Comparison of ENCODE assay signal across 19 cellular contexts in genomic region chr21:37546299-37546908, GRCh38.
DNase-seq lines count a peak whose midpoint lies in the region; ATAC-seq and TF ChIP-seq lines count a peak whose summit lies in the region.
"Had no signal": no experiment of that assay in that cellular context is flagged by ENCODE, and none has a peak within 500 bp of the region (broad histone marks: within the 10 kb centered on the region; RNA-seq: fewer than 3 reads in every experiment).

No MANE protein-coding gene starts in this region.

- no peak overlapping the region for H3K23ac ChIP-seq in trophoblast cell (ENCODE audit: low read length)

- H3K4me1 Mint-ChIP-seq in natural killer cell = peaks cover 27 to 33% of the 10 kb centered on the region in 2 donors
- peaks cover 19 to 27% of the 10 kb centered on the region in 2 donors for H3K4me1 Mint-ChIP-seq in natural killer cell treated with Interleukin-12 subunit alpha and Interleukin-12 subunit beta and Interleukin-15 and Interleukin-18, amount 100 ng/mL, for 72 hours (ENCODE audit: low read depth in 2 of 2)

- no peaks in the 10 kb centered on the region for H3K79me2 ChIP-seq in trophoblast cell (ENCODE audit: control insufficient read depth, insufficient read depth, low read length, poor library complexity)

- DNase-seq in natural killer cell (no peak), left kidney (ENCODE audit: low read depth, low spot score) (peak; percentile 27), glomerular visceral epithelial cell (ENCODE audit: extremely low spot score) (no peak), omental fat pad (ENCODE audit: low spot score) (no peak), trophoblast cell (no peak)
- no peak for DNase-seq in natural killer cell treated with Interleukin-12 subunit alpha and Interleukin-12 subunit beta and Interleukin-15 and Interleukin-18, amount 100 ng/mL, for 72 hours (ENCODE audit: low spot score)
- DNase-seq: activated B cell treated with CpG ODN at 0.5 μM for 24 hours; activated CD4-positive, alpha-beta T cell treated with anti-CD3 and anti-CD28 coated beads, Interleukin-2, amount 50 U/mL, for 4 hours; activated naive CD4-positive, alpha-beta T cell; activated T-cell treated with anti-CD3 and anti-CD28 coated beads, Interleukin-2, amount 50 U/mL, for 1 hour; dorsolateral prefrontal cortex; NCI-H1694 treated with DMSO at 0.1 percent for 48 hours; occipital lobe; stimulated activated CD4-positive, alpha-beta T cell treated with anti-CD3 and anti-CD28 coated beads, Interleukin-15, amount 100 ng/mL, for 24 hours; stimulated activated CD8-positive, alpha-beta memory T cell treated with anti-CD3 and anti-CD28 coated beads, Interleukin-4, amount 100 ng/mL, for 48 hours had no signal

- no peak for TF ChIP-seq CTCF in natural killer cell (IDR thresholded peaks at IDR 0.05)
- 0 out of 2 replicates have a peak, but pooled peaks have one; percentile 12 for TF ChIP-seq CTCF in VCaP (conservative IDR thresholded peaks at IDR 0.05)
- TF ChIP-seq CTCF in omental fat pad (IDR thresholded peaks at IDR 0.05) = no peak

- no peak overlapping the region for H3K18ac ChIP-seq in trophoblast cell (ENCODE audit: low read length)

- H3K79me1 ChIP-seq in trophoblast cell (ENCODE audit: low read length) = no peaks in the 10 kb centered on the region

- no peak overlapping the region for H3K4me2 ChIP-seq in trophoblast cell (ENCODE audit: low read length)

- intact Hi-C loops in natural killer cell (cut with micrococcal nuclease) = no loop called here

- no peaks in the 10 kb centered on the region for H3K27me3 ChIP-seq in trophoblast cell (ENCODE audit: insufficient read depth, low read length)
- H3K27me3 ChIP-seq: cardiac muscle cell, dorsolateral prefrontal cortex had no signal

- H3K4me1 ChIP-seq in trophoblast cell (ENCODE audit: control insufficient read depth in 1 of 2, insufficient read depth in 2 of 2, low read length in 2 of 2) = peaks cover 2 to 4% of the 10 kb centered on the region in 2 experiments

- H3K36me3 ChIP-seq in trophoblast cell (ENCODE audit: control insufficient read depth in 1 of 2, insufficient read depth in 2 of 2, low read length in 2 of 2) = no peaks in the 10 kb centered on the region
- H3K36me3 ChIP-seq: cardiac muscle cell had no signal

- peak overlapping the region; percentile 73 for H3K4me3 Mint-ChIP-seq in natural killer cell
- H3K4me3 Mint-ChIP-seq in natural killer cell treated with Interleukin-12 subunit alpha and Interleukin-12 subunit beta and Interleukin-15 and Interleukin-18, amount 100 ng/mL, for 72 hours = no peak overlapping the region

- WGBS in trophoblast cell (ENCODE audit: extremely low coverage, insufficient coverage, insufficient read length) = no CpG with 5 or more reads among the region's 22 CpGs

- H3K4me3 ChIP-seq in trophoblast cell (ENCODE audit: low read depth, low read length) = no peak overlapping the region
- H3K4me3 ChIP-seq: cardiac muscle cell, dorsolateral prefrontal cortex had no signal

- H3K9me3 ChIP-seq in trophoblast cell (ENCODE audit: insufficient read depth, low read depth, low read length) = peaks cover 3% of the 10 kb centered on the region

- no peak overlapping the region for H4K12ac ChIP-seq in trophoblast cell (ENCODE audit: low read depth, low read length)

- H4K8ac ChIP-seq in trophoblast cell (ENCODE audit: low read depth, low read length) = no peak overlapping the region

- no peak overlapping the region for H3K9ac ChIP-seq in trophoblast cell (ENCODE audit: low read length)

- H3K4ac ChIP-seq in trophoblast cell (ENCODE audit: low read depth, low read length) = no peak overlapping the region

- H3K27me3 Mint-ChIP-seq in natural killer cell (ENCODE audit: low read depth in 2 of 2) = peaks cover 0 to 11% of the 10 kb centered on the region in 2 donors
- peaks cover 5 to 11% of the 10 kb centered on the region in 2 donors for H3K27me3 Mint-ChIP-seq in natural killer cell treated with Interleukin-12 subunit alpha and Interleukin-12 subunit beta and Interleukin-15 and Interleukin-18, amount 100 ng/mL, for 72 hours

- H4K91ac ChIP-seq in trophoblast cell (ENCODE audit: low read depth, low read length) = no peak overlapping the region

- no peak overlapping the region for H2BK5ac ChIP-seq in trophoblast cell (ENCODE audit: low read depth, low read length, poor library complexity)

- no peak overlapping the region for H2BK12ac ChIP-seq in trophoblast cell (ENCODE audit: low read length)

- H3K9me3 Mint-ChIP-seq in natural killer cell = peaks cover 2 to 10% of the 10 kb centered on the region in 2 donors
- peaks cover 4% of the 10 kb centered on the region for H3K9me3 Mint-ChIP-seq in natural killer cell treated with Interleukin-12 subunit alpha and Interleukin-12 subunit beta and Interleukin-15 and Interleukin-18, amount 100 ng/mL, for 72 hours

- H2AK5ac ChIP-seq in trophoblast cell (ENCODE audit: low read length) = no peak overlapping the region

- no peak overlapping the region for H3K14ac ChIP-seq in trophoblast cell (ENCODE audit: low read length)

- H2AFZ ChIP-seq in trophoblast cell (ENCODE audit: insufficient read depth, low read length, poor library complexity) = no peak overlapping the region

- H3K27ac ChIP-seq in VCaP (no peak overlapping the region), trophoblast cell (ENCODE audit: low read depth, low read length) (no peak overlapping the region)
- H3K27ac ChIP-seq: cardiac muscle cell, dorsolateral prefrontal cortex had no signal

- H3K36me3 Mint-ChIP-seq in natural killer cell = peaks cover 12% of the 10 kb centered on the region
- H3K36me3 Mint-ChIP-seq in natural killer cell treated with Interleukin-12 subunit alpha and Interleukin-12 subunit beta and Interleukin-15 and Interleukin-18, amount 100 ng/mL, for 72 hours = peaks cover 12% of the 10 kb centered on the region

- peak overlapping the region; percentile 66 to 78 for H3K27ac Mint-ChIP-seq in natural killer cell
- H3K27ac Mint-ChIP-seq in natural killer cell treated with Interleukin-12 subunit alpha and Interleukin-12 subunit beta and Interleukin-15 and Interleukin-18, amount 100 ng/mL, for 72 hours = peak overlapping the region in 1 of 2 donors; percentile 85
- H3K27ac Mint-ChIP-seq: activated B cell treated with CpG ODN at 0.5 μM for 24 hours had no signal

- no peak overlapping the region for H2BK120ac ChIP-seq in trophoblast cell (ENCODE audit: insufficient read depth, low read length, poor library complexity)

- ATAC-seq in natural killer cell (no peak), GM21619 (IDR thresholded peaks at IDR 0.05; ENCODE audit: unreplicated experiment) (no peak), omental fat pad (ENCODE audit: low FRiP score) (no peak)
- ATAC-seq in natural killer cell treated with Interleukin-12 subunit alpha and Interleukin-12 subunit beta and Interleukin-15 and Interleukin-18, amount 100 ng/mL, for 72 hours = no peak
- ATAC-seq: sciatic nerve had no signal
